In genomic region chr9:96856363-96857286, GRCh38 we compare ENCODE assay signal across 8 cellular contexts. TPM values are rescaled to one million over a fixed set of nuclear protein-coding genes. Genes with fewer than 3 reads are reported as not detected.
DNase-seq lines count a peak whose midpoint lies in the region; ATAC-seq, FAIRE-seq and TF ChIP-seq lines count a peak whose summit lies in the region.

No MANE protein-coding gene starts in this region.

- DNase-seq in NCI-H748 (lab: John Stamatoyannopoulos, UW; ENCODE audit: unreplicated experiment) (peak; percentile 69), mucosa of descending colon (peak in 2 of 3 donors; percentile 74 to 77)
- peak; percentile 67 to 68 for DNase-seq in activated CD4-positive, alpha-beta T cell treated with anti-CD3 and anti-CD28 coated beads, Interleukin-2, amount 50 U/mL, for 4 hours
- peak; percentile 26 for DNase-seq in stimulated activated CD8-positive, alpha-beta memory T cell treated with anti-CD3 and anti-CD28 coated beads, Interleukin-7, amount 100 ng/mL, for 24 hours (ENCODE audit: low read depth)

- FAIRE-seq in A204.1 (lab: Jason Lieb, UNC) (peak; percentile 64), endometrium (lab: Jason Lieb, UNC) (peak; percentile 15)

- H3K4me3 ChIP-seq in mucosa of descending colon = no peak overlapping the region

- intact Hi-C loops in mucosa of descending colon (cut with DNase I, micrococcal nuclease) = loop anchor here in 1 of 2 donors (10.0 kb wide), 1 partner anchor 538 kb away; no protein-coding TSS in a partner anchor

- no peaks in the 10 kb centered on the region for H3K9me3 ChIP-seq in mucosa of descending colon

- ATAC-seq in GM18498 (IDR thresholded peaks at IDR 0.05; ENCODE audit: unreplicated experiment) = peak; percentile 58
- ATAC-seq in HG03280 (IDR thresholded peaks at IDR 0.05; ENCODE audit: unreplicated experiment) = peak; percentile 50
- peak; percentile 79 for ATAC-seq in mucosa of descending colon

- no peaks in the 10 kb centered on the region for H3K36me3 ChIP-seq in mucosa of descending colon (ENCODE audit: low read depth)

- H3K4me1 ChIP-seq in mucosa of descending colon (ENCODE audit: low read depth) = peaks cover 18% of the 10 kb centered on the region

- TF ChIP-seq CTCF in mucosa of descending colon (IDR thresholded peaks at IDR 0.05) = peak; percentile 85

RNA-seq across cellular contexts. Expression of gene ZNF782, which starts 2.3 kb away (rescaled TPM):
- total RNA-seq in mucosa of descending colon = 1 to 10 TPM; 5.5 to 9.6 (median 8.2) TPM
